In genomic region chr2:100196786-100197494, GRCh38 we compare ENCODE assay signal across 12 cellular contexts. TPM values are rescaled to one million over a fixed set of nuclear protein-coding genes. Genes with fewer than 3 reads are reported as not detected.
DNase-seq lines count a peak whose midpoint lies in the region; ATAC-seq and TF ChIP-seq lines count a peak whose summit lies in the region.
"Had no signal": no experiment of that assay in that cellular context is flagged by ENCODE, and none has a peak within 500 bp of the region (broad histone marks: within the 10 kb centered on the region; RNA-seq: fewer than 3 reads in every experiment).

No MANE protein-coding gene starts in this region.

- H3K36me3 Mint-ChIP-seq in WTC11: no peaks in the 10 kb centered on the region
- H3K36me3 Mint-ChIP-seq: naive thymus-derived CD4-positive, alpha-beta T cell had no signal

- intact Hi-C loops in thyroid gland (cut with DNase I) (no loop called here), dorsolateral prefrontal cortex (cut with DNase I) (no loop called here)

- no peak overlapping the region for H2AFZ ChIP-seq in neural cell (ENCODE audit: low read depth, low read length)

- no peaks in the 10 kb centered on the region; the same call in 1 of the 2 replicates for H3K27me3 Mint-ChIP-seq in WTC11 (ENCODE audit: low read depth)

- peak overlapping the region; percentile 83 for H3K27ac ChIP-seq in SJCRH30
- H3K27ac ChIP-seq in esophagus (ENCODE audit: low read depth in 2 of 2, low read length in 1 of 2): peak overlapping the region; percentile 69 to 80
- H3K27ac ChIP-seq in neural cell (ENCODE audit: low read length): peak overlapping the region; percentile 51
- peak overlapping the region in 2 of 3 donors; percentile 61 to 86 for H3K27ac ChIP-seq in thyroid gland
- peak overlapping the region in 24 of 59 donors; percentile 17 to 85 (median 68) for H3K27ac ChIP-seq in dorsolateral prefrontal cortex

- H3F3A ChIP-seq in neural cell (ENCODE audit: insufficient read depth, low read length, poor library complexity, severe bottlenecking): no peaks in the 10 kb centered on the region

- H3K9ac ChIP-seq in neural cell (ENCODE audit: low read length): no peak overlapping the region

- H4K20me1 ChIP-seq in neural cell (ENCODE audit: insufficient read depth): no peaks in the 10 kb centered on the region

- H3K9me3 ChIP-seq in SJCRH30 (replicated peaks) (no peaks in the 10 kb centered on the region), esophagus (ENCODE audit: control insufficient read depth in 2 of 2, insufficient read depth in 1 of 2, low read depth in 1 of 2, low read length in 1 of 2) (no peaks in the 10 kb centered on the region), neural cell (ENCODE audit: low read length) (no peaks in the 10 kb centered on the region), thyroid gland (no peaks in the 10 kb centered on the region)

- TF ChIP-seq RAD21 in neural cell (conservative IDR thresholded peaks at IDR 0.05): no peak

- H3K4me3 Mint-ChIP-seq in WTC11: no peak overlapping the region
- H3K4me3 Mint-ChIP-seq: naive thymus-derived CD4-positive, alpha-beta T cell had no signal

- TF ChIP-seq EP300 in neural cell (conservative IDR thresholded peaks at IDR 0.05; ENCODE audit: poor library complexity, severe bottlenecking): no peak

- H3K4me1 Mint-ChIP-seq in WTC11: peaks cover 26% of the 10 kb centered on the region

- CTCF ChIA-PET in WTC11 (lab: Charles Lee): interaction anchor here (0.7 to 2.7 kb wide), 5 partner anchors 15 to 788 kb away, joined by 3 to 15 read pairs (median 6); no protein-coding TSS in a partner anchor

- TF ChIP-seq CTCF in neural cell (IDR thresholded peaks at IDR 0.05; ENCODE audit: poor library complexity, severe bottlenecking): no peak
- no peak for TF ChIP-seq CTCF in thyroid gland (IDR thresholded peaks at IDR 0.05)
- TF ChIP-seq CTCF in WTC11 (IDR thresholded peaks at IDR 0.05): no peak
- no peak for TF ChIP-seq CTCF in dorsolateral prefrontal cortex (IDR thresholded peaks at IDR 0.05 in 54 of 56, conservative IDR thresholded peaks at IDR 0.05 in 2 of 56; ENCODE audit: low read depth in 1 of 56, partially characterized antibody in 56 of 56)

- H3K4me1 ChIP-seq in SJCRH30: peaks cover 14% of the 10 kb centered on the region
- H3K4me1 ChIP-seq in esophagus (ENCODE audit: control insufficient read depth in 2 of 2, insufficient read depth in 2 of 2, low read length in 1 of 2): peaks cover 0 to 6% of the 10 kb centered on the region in 2 donors
- H3K4me1 ChIP-seq in thyroid gland: peaks cover 35 to 60% of the 10 kb centered on the region in 2 donors

- TF ChIP-seq POLR2A in thyroid gland (IDR thresholded peaks at IDR 0.05): no peak

- H3K9me3 Mint-ChIP-seq in WTC11: peaks cover 13% of the 10 kb centered on the region; the same call in 1 of the 2 replicates

- ATAC-seq in WTC11: no peak
- ATAC-seq: naive thymus-derived CD4-positive, alpha-beta T cell had no signal

- DNase-seq in SJCRH30 (no peak), thyroid gland (no peak), C1 segment of cervical spinal cord (lab: John Stamatoyannopoulos, UW) (no peak), NCI-H187 (lab: John Stamatoyannopoulos, UW) (no peak), WTC11 (ENCODE audit: low spot score) (no peak), dorsolateral prefrontal cortex (no peak)
- DNase-seq: COR-L47; GOT3; naive thymus-derived CD4-positive, alpha-beta T cell; NCI-H1092 treated with DMSO at 0.1 percent for 48 hours had no signal

- no peak overlapping the region for H3K4me2 ChIP-seq in neural cell (ENCODE audit: low read length)

- no peaks in the 10 kb centered on the region for H3K79me2 ChIP-seq in neural cell (replicated peaks; ENCODE audit: insufficient read depth, low read length)

- no peaks in the 10 kb centered on the region for H3K9me2 ChIP-seq in neural cell (ENCODE audit: insufficient read depth, low read length)

- H3K27ac Mint-ChIP-seq in WTC11: no peak overlapping the region

- 81 to 87% methylated on average over 18 of the region's 18 CpGs for WGBS in esophagus, 2 donors
- 88 to 90% methylated on average over 18 of the region's 18 CpGs for WGBS in thyroid gland, 2 donors

- POLR2A ChIA-PET in WTC11 (lab: Charles Lee): no interaction called here

- H3K27me3 ChIP-seq in SJCRH30: no peaks in the 10 kb centered on the region
- H3K27me3 ChIP-seq in esophagus (ENCODE audit: control insufficient read depth in 1 of 2, insufficient read depth in 2 of 2, low read length in 2 of 2): no peaks in the 10 kb centered on the region
- H3K27me3 ChIP-seq in neural cell (ENCODE audit: insufficient read depth, low read depth, low read length): no peaks in the 10 kb centered on the region
- no peaks in the 10 kb centered on the region for H3K27me3 ChIP-seq in thyroid gland
- H3K27me3 ChIP-seq in dorsolateral prefrontal cortex: no peaks in the 10 kb centered on the region

- H3K4me3 ChIP-seq in SJCRH30 (no peak overlapping the region), esophagus (ENCODE audit: low read depth in 1 of 2, low read length in 2 of 2) (no peak overlapping the region), neural cell (ENCODE audit: low read length) (no peak overlapping the region), thyroid gland (replicated peaks in 1 of 3) (no peak overlapping the region), dorsolateral prefrontal cortex (no peak overlapping the region)

- H3K36me3 ChIP-seq in SJCRH30: no peaks in the 10 kb centered on the region
- no peaks in the 10 kb centered on the region for H3K36me3 ChIP-seq in esophagus (ENCODE audit: control insufficient read depth in 2 of 2, insufficient read depth in 2 of 2, low read length in 1 of 2)
- no peaks in the 10 kb centered on the region for H3K36me3 ChIP-seq in neural cell (ENCODE audit: insufficient read depth, low read length)
- H3K36me3 ChIP-seq in thyroid gland: no peaks in the 10 kb centered on the region

TF ChIP-seq in neural cell, 6 proteins besides CTCF, POLR2A, EP300 and RAD21 (continues in another document):
- TF ChIP-seq TAF1 (IDR thresholded peaks at IDR 0.05; ENCODE audit: low read depth): no peak
- no peak for TF ChIP-seq REST (IDR thresholded peaks at IDR 0.05; ENCODE audit: borderline replicate concordance)
- TF ChIP-seq EZH2 (IDR thresholded peaks at IDR 0.05; ENCODE audit: borderline replicate concordance, insufficient read depth, low read length, poor library complexity, severe bottlenecking): no peak

TF ChIP-seq in WTC11, 78 proteins besides CTCF, POLR2A, EP300 and RAD21 (continues in another document):
- TF ChIP-seq, protein P1, sequence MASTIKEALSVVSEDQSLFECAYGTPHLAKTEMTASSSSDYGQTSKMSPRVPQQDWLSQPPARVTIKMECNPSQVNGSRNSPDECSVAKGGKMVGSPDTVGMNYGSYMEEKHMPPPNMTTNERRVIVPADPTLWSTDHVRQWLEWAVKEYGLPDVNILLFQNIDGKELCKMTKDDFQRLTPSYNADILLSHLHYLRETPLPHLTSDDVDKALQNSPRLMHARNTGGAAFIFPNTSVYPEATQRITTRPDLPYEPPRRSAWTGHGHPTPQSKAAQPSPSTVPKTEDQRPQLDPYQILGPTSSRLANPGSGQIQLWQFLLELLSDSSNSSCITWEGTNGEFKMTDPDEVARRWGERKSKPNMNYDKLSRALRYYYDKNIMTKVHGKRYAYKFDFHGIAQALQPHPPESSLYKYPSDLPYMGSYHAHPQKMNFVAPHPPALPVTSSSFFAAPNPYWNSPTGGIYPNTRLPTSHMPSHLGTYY (CRISPR knock-in tag; IDR thresholded peaks at IDR 0.05): no peak
- TF ChIP-seq FOXP1 (CRISPR knock-in tag; IDR thresholded peaks at IDR 0.05; ENCODE audit: borderline replicate concordance) (no peak), E2F4 (CRISPR knock-in tag; IDR thresholded peaks at IDR 0.05; ENCODE audit: borderline replicate concordance, low read depth) (no peak), ATF6 (CRISPR knock-in tag; IDR thresholded peaks at IDR 0.05) (no peak), ZMAT4 (CRISPR knock-in tag; IDR thresholded peaks at IDR 0.05) (no peak), GTF2I (CRISPR knock-in tag; conservative IDR thresholded peaks at IDR 0.05) (no peak), ESRRA (CRISPR knock-in tag; IDR thresholded peaks at IDR 0.05; ENCODE audit: borderline replicate concordance) (no peak), TP53 (CRISPR knock-in tag; IDR thresholded peaks at IDR 0.05) (no peak), ZNF121 (CRISPR knock-in tag; IDR thresholded peaks at IDR 0.05) (no peak), SMAD3 (CRISPR knock-in tag; IDR thresholded peaks at IDR 0.05; ENCODE audit: borderline replicate concordance) (no peak)

RNA-seq across cellular contexts. Expression of gene AFF3, which starts 54.5 kb away (rescaled TPM):
- total RNA-seq in SJCRH30 (2014; rRNA removed; shearing (Covaris generic)): not detected in 2 replicates
- polyA plus RNA-seq in esophagus: 1 to 10 TPM; 1.0 to 1.1 TPM
- 5.1 and 5.7 TPM in 2 replicates for polyA plus RNA-seq in neural cell
- 26.5 and 39.0 TPM in 2 replicates for polyA minus RNA-seq in neural cell
- total RNA-seq in thyroid gland: 1 to 10 TPM in 2 of 4 donors, under 1 TPM in 2; 0.54 to 2.6 (median 1.1) TPM
- total RNA-seq in WTC11 (2021): 1.1 to 1.2 TPM (median 1.2 TPM) in 3 replicates
- total RNA-seq in dorsolateral prefrontal cortex: 100 to 1,000 TPM in 25 of 120 experiments, 10 to 100 TPM in 95; 35.8 to 151 (median 83.7) TPM

Comparison
In these comparisons a context has a peak if more than half of its experiments do, and no peak if none do; other contexts are left out.
1. RNA of gene AFF3, which starts 54.5 kb away (total RNA-seq): 35.8 to 151 TPM in dorsolateral prefrontal cortex; 0.54 to 2.6 TPM in thyroid gland, 1.1 to 1.2 TPM in WTC11 and not detected in SJCRH30; every median in the first group is over 10 times any median in the second.